ENCODE assay signal across 1 cellular context in the genomic region with DNA sequence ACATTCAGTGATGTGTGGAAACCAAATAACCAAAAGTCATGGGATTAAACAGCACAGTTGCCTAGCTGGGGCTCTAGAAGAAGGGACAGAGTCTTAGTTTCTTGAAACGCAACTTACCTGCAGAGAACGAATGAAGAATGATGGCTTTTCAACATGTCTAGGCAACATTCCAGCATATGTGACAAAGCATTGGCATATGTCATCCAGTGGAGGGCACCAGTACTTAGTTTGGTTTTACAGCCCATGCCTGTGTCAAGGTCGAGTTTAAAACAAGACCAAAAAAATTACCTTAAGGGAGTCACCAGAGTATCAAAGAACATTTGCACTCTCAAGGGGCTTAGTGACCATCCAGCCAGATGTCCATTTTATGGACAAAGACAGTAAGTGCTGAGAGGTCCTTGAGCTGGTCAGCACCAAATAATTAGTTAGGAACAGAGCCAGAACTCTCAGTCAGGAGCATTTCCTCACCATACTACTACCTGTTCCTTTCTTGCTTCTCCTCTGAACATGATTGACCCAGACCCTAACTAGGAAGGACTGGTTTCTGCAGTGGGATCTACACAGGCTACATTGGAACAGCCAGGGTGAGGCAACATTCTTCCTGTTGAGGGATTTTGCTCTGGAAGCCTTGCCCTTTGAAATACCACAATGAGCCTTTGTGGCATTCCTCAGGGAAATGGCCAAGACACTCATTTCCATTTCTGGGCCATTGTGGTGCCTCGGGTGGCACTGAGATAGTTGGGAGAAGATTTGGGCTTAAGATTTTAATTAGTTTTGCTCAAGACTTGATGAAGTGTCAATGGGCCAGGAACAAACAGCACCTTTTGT.
TF ChIP-seq lines count a peak whose summit lies in the region.

No MANE protein-coding gene starts in this region.

TF ChIP-seq in K562, 482 proteins besides CTCF, POLR2A, EP300 and RAD21 (continued from another document):
- no peak for TF ChIP-seq VEZF1 (CRISPR knock-in tag; IDR thresholded peaks at IDR 0.05)
